30 cellular contexts compared by ENCODE assay signal in the genomic region with DNA sequence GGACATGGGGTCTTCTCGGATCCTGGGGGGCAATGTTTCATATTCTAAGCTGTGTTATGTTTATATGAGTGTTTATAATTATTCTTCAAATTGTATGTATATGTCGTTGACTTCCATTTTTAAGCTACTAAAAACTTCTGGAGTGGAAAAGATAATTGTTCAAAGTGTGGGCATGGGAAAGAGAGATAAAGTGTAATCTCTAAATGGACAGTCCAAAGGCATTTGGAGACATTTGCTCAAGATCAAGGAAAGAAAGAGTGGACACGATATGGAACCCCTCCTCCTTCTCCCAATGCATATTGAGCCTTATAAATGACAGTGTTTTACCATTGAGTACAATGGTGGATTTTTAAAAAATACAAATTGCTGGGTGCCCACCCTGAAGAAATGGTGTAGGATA.
"Had no signal": no experiment of that assay in that cellular context is flagged by ENCODE, and none has a peak within 500 bp of the region (broad histone marks: within the 10 kb centered on the region; RNA-seq: fewer than 3 reads in every experiment).

No MANE protein-coding gene starts in this region.

- H3K4me1 Mint-ChIP-seq: endodermal cell had no signal

- H3K27ac ChIP-seq: colonic mucosa, coronary artery, dorsolateral prefrontal cortex, epithelial cell of prostate, esophagus muscularis mucosa, esophagus squamous epithelium, foreskin keratinocyte, gastrocnemius medialis, gastroesophageal sphincter, heart left ventricle, heart right ventricle, hepatocyte had no signal

- FAIRE-seq: colon, endometrium, endothelial cell of umbilical vein, frontal cortex had no signal

- H2AFZ ChIP-seq: hepatocyte had no signal

- DNase-seq: colonic mucosa; cortex of kidney; dermis blood vessel endothelial cell; dorsolateral prefrontal cortex; effector CD4-positive, alpha-beta T cell; effector CD8-positive, alpha-beta T cell; effector memory CD4-positive, alpha-beta T cell; effector memory CD8-positive, alpha-beta T cell; endodermal cell; erythroblast; esophagus squamous epithelium; foreskin fibroblast; foreskin keratinocyte; foreskin melanocyte; gastrocnemius medialis; glutamatergic neuron; head of caudate nucleus; heart left ventricle; heart right ventricle had no signal

- H3K4me2 ChIP-seq: hepatocyte had no signal

- H3K9me3 ChIP-seq: colonic mucosa, esophagus muscularis mucosa, esophagus squamous epithelium, gastrocnemius medialis had no signal

- H3K4me3 Mint-ChIP-seq: dendritic cell treated with granulocyte-macrophage colony-stimulating factor and Interleukin-4, amounts not matched to agents 40 ng/mL and 50 ng/mL, for 4 days; effector memory CD8-positive, alpha-beta T cell; endodermal cell had no signal

- H3K79me2 ChIP-seq: hepatocyte had no signal

- H3K27ac Mint-ChIP-seq: dendritic cell treated with granulocyte-macrophage colony-stimulating factor and Interleukin-4, amounts not matched to agents 40 ng/mL and 50 ng/mL, for 4 days; effector memory CD8-positive, alpha-beta T cell; endodermal cell had no signal

- ATAC-seq: effector memory CD8-positive, alpha-beta T cell; esophagus mucosa; foreskin keratinocyte; gastrocnemius medialis; gastroesophageal sphincter; heart left ventricle; heart right ventricle had no signal

- H3K4me1 ChIP-seq: colonic mucosa, esophagus muscularis mucosa, esophagus squamous epithelium, foreskin keratinocyte, gastrocnemius medialis, gastroesophageal sphincter, heart left ventricle, heart right ventricle had no signal

- H3K36me3 ChIP-seq: colonic mucosa, esophagus muscularis mucosa, esophagus squamous epithelium, gastrocnemius medialis, gastroesophageal sphincter, heart left ventricle, heart right ventricle had no signal

- H3K9me3 Mint-ChIP-seq: dendritic cell treated with granulocyte-macrophage colony-stimulating factor and Interleukin-4, amounts not matched to agents 40 ng/mL and 50 ng/mL, for 4 days had no signal

- H3K27me3 ChIP-seq: colonic mucosa, esophagus muscularis mucosa, esophagus squamous epithelium, foreskin keratinocyte, gastrocnemius medialis, heart left ventricle, heart right ventricle, hepatocyte had no signal

- H3K4me3 ChIP-seq: colonic mucosa, coronary artery, dorsolateral prefrontal cortex, esophagus muscularis mucosa, esophagus squamous epithelium, gastrocnemius medialis, gastroesophageal sphincter, heart left ventricle, heart right ventricle, hepatocyte had no signal
